8 cellular contexts compared by ENCODE assay signal in genomic region chr5:137498736-137499505, GRCh38. TPM values are rescaled to one million over a fixed set of nuclear protein-coding genes. Genes with fewer than 3 reads are reported as not detected.
DNase-seq lines count a peak whose midpoint lies in the region; ATAC-seq, FAIRE-seq and TF ChIP-seq lines count a peak whose summit lies in the region.

Gene SPOCK1 (minus strand): TSS chr5:137499326.

- H3K4me3 Mint-ChIP-seq in central memory CD8-positive, alpha-beta T cell, result no peak within 1 kb of the TSS

- no peaks in the 10 kb centered on the region for H3K9me1 ChIP-seq in keratinocyte (ENCODE audit: control insufficient read depth, extremely low read depth, insufficient read depth, low read length)

- peaks cover 24% of the 10 kb centered on the region for H3K27me3 ChIP-seq in WERI-Rb-1 (ENCODE audit: insufficient read depth, low read depth, severe bottlenecking)
- H3K27me3 ChIP-seq in keratinocyte (ENCODE audit: control insufficient read depth, extremely low read depth, insufficient read depth, low read length), result peaks cover 32% of the 10 kb centered on the region

- H3K27ac ChIP-seq in WERI-Rb-1, result no peak within 1 kb of the TSS
- H3K27ac ChIP-seq in keratinocyte (ENCODE audit: control insufficient read depth, insufficient read depth, low read length), result no peak within 1 kb of the TSS

- peaks cover 25% of the 10 kb centered on the region for H3K27me3 Mint-ChIP-seq in central memory CD8-positive, alpha-beta T cell

- H4K20me1 ChIP-seq in keratinocyte (ENCODE audit: control insufficient read depth, extremely low read depth, insufficient read depth, low read length), result no peaks in the 10 kb centered on the region

- H3K4me1 Mint-ChIP-seq in central memory CD8-positive, alpha-beta T cell, result no peaks in the 10 kb centered on the region

- H3K4me3 ChIP-seq in WERI-Rb-1 (ENCODE audit: low read depth, low read length) (peak within 1 kb of the TSS; percentile 51), keratinocyte (ENCODE audit: control insufficient read depth in 2 of 3, extremely low read depth in 1 of 3, insufficient read depth in 2 of 3, low read depth in 1 of 3, low read length in 3 of 3) (peak within 1 kb of the TSS; percentile 20 to 44 (median 36))

- H3K4me2 ChIP-seq in keratinocyte (ENCODE audit: control insufficient read depth, extremely low read depth, insufficient read depth, low read depth, low read length), result peak within 1 kb of the TSS; percentile 71

- dilution Hi-C loops in keratinocyte (cut with MboI; ENCODE audit: extremely low pct_ligation_motif_present, low sequenced_read_pairs), result no loop called here

- no peak within 1 kb of the TSS for H3K9ac ChIP-seq in keratinocyte (ENCODE audit: control insufficient read depth, extremely low read depth, insufficient read depth, low read length)

- FAIRE-seq in keratinocyte (lab: Jason Lieb, UNC), result no peak

- H2AFZ ChIP-seq in keratinocyte (ENCODE audit: control insufficient read depth, low read length), result peak within 1 kb of the TSS; percentile 19

- H3K27ac Mint-ChIP-seq in central memory CD8-positive, alpha-beta T cell (ENCODE audit: low read depth), result no peak within 1 kb of the TSS

- DNase-seq in NCI-H2107 (lab: John Stamatoyannopoulos, UW) (peak; percentile 2), NCI-H2107 treated with DMSO at 0.1 percent for 48 hours (lab: John Stamatoyannopoulos, UW; ENCODE audit: unreplicated experiment) (no peak), NCI-H128 (lab: John Stamatoyannopoulos, UW; ENCODE audit: unreplicated experiment) (peak; percentile 39), WERI-Rb-1 (peak; percentile 68), keratinocyte (ENCODE audit: low read depth, low spot score) (no peak)
- peak in 1 of 2 donors; percentile 16 for DNase-seq in central memory CD8-positive, alpha-beta T cell (ENCODE audit: low spot score in 2 of 2)
- DNase-seq in stimulated activated CD4-positive, alpha-beta T cell treated with anti-CD3 and anti-CD28 coated beads, Interleukin-12 subunit alpha, Interleukin-12 subunit beta, amount 100 ng/mL, for 48 hours (ENCODE audit: low read depth in 2 of 3, low spot score in 1 of 3), result peak; percentile 25 to 55 (median 43)

- TF ChIP-seq CTCF in WERI-Rb-1 (IDR thresholded peaks at IDR 0.05; ENCODE audit: low read depth, low read length), result peak; percentile 64
- peak in 2 of 3 experiments; percentile 57 to 79 for TF ChIP-seq CTCF in keratinocyte (optimal IDR thresholded peaks at IDR 0.05 in 1 of 3, IDR thresholded peaks at IDR 0.05 in 1 of 3, conservative IDR thresholded peaks at IDR 0.05 in 1 of 3; ENCODE audit: extremely low read depth in 1 of 3, insufficient read depth in 2 of 3, low read length in 3 of 3)

- H3K9me3 ChIP-seq in WERI-Rb-1 (ENCODE audit: severe bottlenecking) (no peaks in the 10 kb centered on the region), keratinocyte (ENCODE audit: control insufficient read depth, low read depth, low read length) (no peaks in the 10 kb centered on the region)

- no peaks in the 10 kb centered on the region for H3K9me3 Mint-ChIP-seq in central memory CD8-positive, alpha-beta T cell

- ATAC-seq in HG02623 (IDR thresholded peaks at IDR 0.05; ENCODE audit: unreplicated experiment), result peak; percentile 84
- peak; percentile 62 for ATAC-seq in central memory CD8-positive, alpha-beta T cell (replicated peaks; ENCODE audit: extremely low read depth, poor library complexity, severe bottlenecking)

- peaks cover 3% of the 10 kb centered on the region for H3K4me1 ChIP-seq in keratinocyte (ENCODE audit: control insufficient read depth, extremely low read depth, insufficient read depth, low read length)

- H3K36me3 Mint-ChIP-seq in central memory CD8-positive, alpha-beta T cell (ENCODE audit: insufficient read depth), result no peaks in the 10 kb centered on the region

- no peaks in the 10 kb centered on the region for H3K36me3 ChIP-seq in WERI-Rb-1
- H3K36me3 ChIP-seq in keratinocyte (ENCODE audit: control insufficient read depth in 2 of 2, extremely low read depth in 1 of 2, insufficient read depth in 2 of 2, low read length in 2 of 2), result no peaks in the 10 kb centered on the region

- H3K79me2 ChIP-seq in keratinocyte (ENCODE audit: control insufficient read depth, insufficient read depth, low read length), result no peaks in the 10 kb centered on the region

RNA-seq across cellular contexts. Expression of gene SPOCK1, which starts in this region (rescaled TPM):
- polyA plus RNA-seq in keratinocyte, result 5.5 to 25.6 TPM (median 7.6 TPM) in 3 replicates
- polyA plus RNA-seq in keratinocyte (2011; ENCODE audit: low read depth), result 3.2 TPM
- 7.3 and 9.4 TPM in 2 replicates for polyA plus RNA-seq in keratinocyte (2011; cell fraction: cytosol; rRNA removed)
- 34.3 and 40.8 TPM in 2 replicates for polyA plus RNA-seq in keratinocyte (2011; cell fraction: nucleus; rRNA removed)
- 4.3 and 5.3 TPM in 2 replicates for polyA plus RNA-seq in keratinocyte (2012; ENCODE audit: low replicate concordance)
- polyA minus RNA-seq in keratinocyte, result 7.2 to 48.8 TPM (median 10.5 TPM) in 3 replicates
- 14.6 TPM for polyA minus RNA-seq in keratinocyte (2011; cell fraction: cytosol; rRNA and poly(A)+ RNA removed)
- polyA minus RNA-seq in keratinocyte (2011; cell fraction: nucleus; rRNA and poly(A)+ RNA removed), result 33.4 and 108 TPM in 2 replicates

Comparison
In these comparisons a context has a peak if more than half of its experiments do, and no peak if none do; other contexts are left out.
1. DNase-seq: peak in NCI-H2107 (single experiment), NCI-H128 (single experiment), WERI-Rb-1 (single experiment) and stimulated activated CD4-positive, alpha-beta T cell treated with anti-CD3 and anti-CD28 coated beads, Interleukin-12 subunit alpha, Interleukin-12 subunit beta, amount 100 ng/mL, for 48 hours (3 of 3); none in NCI-H2107 treated with DMSO at 0.1 percent for 48 hours (single experiment) and keratinocyte (single experiment).